In the genomic region with DNA sequence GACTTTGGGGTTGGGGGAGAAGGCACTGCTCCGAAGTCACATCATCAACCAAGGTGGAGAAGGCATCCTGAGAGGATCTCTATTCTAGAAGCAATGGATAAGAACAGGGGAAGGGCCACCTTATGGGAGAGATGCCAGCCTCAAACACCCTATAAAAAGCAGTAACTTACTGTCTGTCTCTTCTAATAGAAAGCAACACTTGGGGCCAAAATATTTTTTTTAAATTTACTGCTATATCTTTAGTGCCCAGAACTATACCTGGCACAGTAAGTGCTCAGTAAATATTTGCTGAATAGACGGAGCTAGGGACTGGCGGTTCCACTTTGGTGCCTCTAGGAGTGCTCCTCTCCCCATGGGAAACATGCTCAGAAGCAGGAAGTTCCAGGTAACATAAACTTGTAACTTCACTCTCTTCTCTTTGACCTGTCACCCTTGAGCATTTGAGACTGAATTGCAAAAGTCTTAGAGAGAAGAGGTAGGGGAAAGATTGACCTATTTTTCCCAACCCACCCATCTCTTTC, we compare ENCODE assay signal across 17 cellular contexts. TPM values are rescaled to one million over a fixed set of nuclear protein-coding genes. Genes with fewer than 3 reads are reported as not detected.
A peak's percentile ranks its signal among the peaks of the same experiment; 100 is the strongest.
DNase-seq lines count a peak whose midpoint lies in the region; ATAC-seq and TF ChIP-seq lines count a peak whose summit lies in the region.
"Had no signal": no experiment of that assay in that cellular context is flagged by ENCODE, and none has a peak within 500 bp of the region (broad histone marks: within the 10 kb centered on the region; RNA-seq: fewer than 3 reads in every experiment).

No MANE protein-coding gene starts in this region.

- H3K4me3 Mint-ChIP-seq in natural killer cell = no peak overlapping the region
- H3K4me3 Mint-ChIP-seq in activated T-helper 1 cell treated with anti-CD3 and anti-CD28 coated beads, Interleukin-12 subunit alpha, Interleukin-12 subunit beta, Interleukin-2, Interleukin-4 antibody, amounts not matched to agents 30 ng/mL and 10 ng/mL and 1 ng/mL, durations not matched to agents 14 hours and 24 hours and 36 hours = no peak overlapping the region
- H3K4me3 Mint-ChIP-seq: activated naive CD4-positive, alpha-beta T cell treated with anti-CD3 and anti-CD28 coated beads, Interleukin-2, amount 50 U/mL, for 24 hours; memory B cell; T-helper 1 cell treated with Interleukin-12 subunit alpha and Interleukin-12 subunit beta and Interleukin-4 antibody, amounts not matched to agents 30 μg/mL and 1 μg/mL, for 36 hours had no signal

- peak; percentile 17 for DNase-seq in HuH-7 (ENCODE audit: low spot score)
- DNase-seq in SK-MEL-5 (ENCODE audit: low read depth, low spot score) = peak; percentile 29
- no peak for DNase-seq in left lobe of liver (ENCODE audit: low spot score)
- no peak for DNase-seq in A673 (ENCODE audit: low spot score)
- no peak for DNase-seq in ureter (ENCODE audit: low spot score)
- no peak for DNase-seq in natural killer cell
- no peak for DNase-seq in activated T-helper 1 cell treated with anti-CD3 and anti-CD28 coated beads, Interleukin-12 subunit alpha, Interleukin-12 subunit beta, Interleukin-2, Interleukin-4 antibody, amounts not matched to agents 30 ng/mL and 10 ng/mL and 1 ng/mL, durations not matched to agents 14 hours and 24 hours and 36 hours (ENCODE audit: low spot score)
- DNase-seq: AML-193; effector CD4-positive, alpha-beta T cell; stimulated activated CD4-positive, alpha-beta T cell treated with anti-CD3 and anti-CD28 coated beads, Interleukin-4, amount 100 ng/mL, for 4 hours; trophoblast cell had no signal

- H3K27ac Mint-ChIP-seq in natural killer cell = no peak overlapping the region
- H3K27ac Mint-ChIP-seq in activated T-helper 1 cell treated with anti-CD3 and anti-CD28 coated beads, Interleukin-12 subunit alpha, Interleukin-12 subunit beta, Interleukin-2, Interleukin-4 antibody, amounts not matched to agents 30 ng/mL and 10 ng/mL and 1 ng/mL, durations not matched to agents 14 hours and 24 hours and 36 hours = no peak overlapping the region
- H3K27ac Mint-ChIP-seq: activated naive CD4-positive, alpha-beta T cell treated with anti-CD3 and anti-CD28 coated beads, Interleukin-2, amount 50 U/mL, for 24 hours; memory B cell; T-helper 1 cell treated with Interleukin-12 subunit alpha and Interleukin-12 subunit beta and Interleukin-4 antibody, amounts not matched to agents 30 μg/mL and 1 μg/mL, for 36 hours had no signal

- H3K9me3 Mint-ChIP-seq in natural killer cell = no peaks in the 10 kb centered on the region
- no peaks in the 10 kb centered on the region for H3K9me3 Mint-ChIP-seq in activated T-helper 1 cell treated with anti-CD3 and anti-CD28 coated beads, Interleukin-12 subunit alpha, Interleukin-12 subunit beta, Interleukin-2, Interleukin-4 antibody, amounts not matched to agents 30 ng/mL and 10 ng/mL and 1 ng/mL, durations not matched to agents 14 hours and 24 hours and 36 hours
- H3K9me3 Mint-ChIP-seq: activated naive CD4-positive, alpha-beta T cell treated with anti-CD3 and anti-CD28 coated beads, Interleukin-2, amount 50 U/mL, for 24 hours; memory B cell; T-helper 1 cell treated with Interleukin-12 subunit alpha and Interleukin-12 subunit beta and Interleukin-4 antibody, amounts not matched to agents 30 μg/mL and 1 μg/mL, for 36 hours had no signal

- no peaks in the 10 kb centered on the region for H3K36me3 Mint-ChIP-seq in natural killer cell
- peaks cover 3% of the 10 kb centered on the region for H3K36me3 Mint-ChIP-seq in activated T-helper 1 cell treated with anti-CD3 and anti-CD28 coated beads, Interleukin-12 subunit alpha, Interleukin-12 subunit beta, Interleukin-2, Interleukin-4 antibody, amounts not matched to agents 30 ng/mL and 10 ng/mL and 1 ng/mL, durations not matched to agents 14 hours and 24 hours and 36 hours (ENCODE audit: low read depth)

- in situ Hi-C loops in SK-MEL-5 (cut with HindIII; ENCODE audit: low pct_unique_long_range_greater_than_20kb, low sequenced_read_pairs) = no loop called here

- H3K36me3 ChIP-seq in A673 (ENCODE audit: insufficient read depth, low read length, poor library complexity, severe bottlenecking) = no peaks in the 10 kb centered on the region
- H3K36me3 ChIP-seq: cardiac muscle cell had no signal

- H3K27me3 ChIP-seq in A673 (replicated peaks; ENCODE audit: insufficient read depth, low read depth, low read length, poor library complexity) = peaks cover 23% of the 10 kb centered on the region
- H3K27me3 ChIP-seq: cardiac muscle cell had no signal

- no peaks in the 10 kb centered on the region for H3K4me1 ChIP-seq in A673 (ENCODE audit: insufficient read depth, low read length, poor library complexity, severe bottlenecking)

- intact Hi-C loops in A673 (cut with micrococcal nuclease; ENCODE audit: unreplicated experiment) (loop anchor here (5.0 kb wide), 1 partner anchor 230 kb away; no protein-coding TSS in a partner anchor), natural killer cell (cut with micrococcal nuclease) (no loop called here)
- intact Hi-C loops in activated T-helper 1 cell treated with anti-CD3 and anti-CD28 coated beads, Interleukin-12 subunit alpha, Interleukin-12 subunit beta, Interleukin-2, Interleukin-4 antibody, amounts not matched to agents 30 ng/mL and 10 ng/mL and 1 ng/mL, durations not matched to agents 14 hours and 24 hours and 36 hours (cut with micrococcal nuclease) = no loop called here

- TF ChIP-seq CTCF in C4-2B (conservative IDR thresholded peaks at IDR 0.05) = peak; percentile 58
- TF ChIP-seq CTCF in A673 (conservative IDR thresholded peaks at IDR 0.05; ENCODE audit: low read depth, low read length) = no peak; the same call in 1 of the 2 replicates
- no peak for TF ChIP-seq CTCF in natural killer cell (IDR thresholded peaks at IDR 0.05)

- no peak overlapping the region for H3K4me3 ChIP-seq in A673 (ENCODE audit: low read depth, low read length, poor library complexity, severe bottlenecking)
- H3K4me3 ChIP-seq: cardiac muscle cell had no signal

- no TSS peak for BruUV-seq in A673 (replicated peaks; lab: Mats Ljungman, UMichigan)

- POLR2A ChIA-PET in A673 (lab: Charles Lee; ENCODE audit: low non-redundant PET) = no interaction called here

- H3K27ac ChIP-seq in C4-2B (no peak overlapping the region), A673 (ENCODE audit: low read depth, low read length, poor library complexity, severe bottlenecking) (no peak overlapping the region)
- H3K27ac ChIP-seq: cardiac muscle cell had no signal

- peak; percentile 49 for ATAC-seq in left lobe of liver
- no peak for ATAC-seq in natural killer cell

- CTCF ChIA-PET in A673 (lab: Charles Lee) = no interaction called here

- no peaks in the 10 kb centered on the region for H3K4me1 Mint-ChIP-seq in natural killer cell
- no peaks in the 10 kb centered on the region for H3K4me1 Mint-ChIP-seq in activated T-helper 1 cell treated with anti-CD3 and anti-CD28 coated beads, Interleukin-12 subunit alpha, Interleukin-12 subunit beta, Interleukin-2, Interleukin-4 antibody, amounts not matched to agents 30 ng/mL and 10 ng/mL and 1 ng/mL, durations not matched to agents 14 hours and 24 hours and 36 hours (ENCODE audit: low read depth)
- H3K4me1 Mint-ChIP-seq: activated naive CD4-positive, alpha-beta T cell treated with anti-CD3 and anti-CD28 coated beads, Interleukin-2, amount 50 U/mL, for 24 hours; memory B cell had no signal

- peaks cover 31 to 39% of the 10 kb centered on the region in 2 donors for H3K27me3 Mint-ChIP-seq in natural killer cell (ENCODE audit: low read depth in 2 of 2)
- peaks cover 16% of the 10 kb centered on the region for H3K27me3 Mint-ChIP-seq in activated T-helper 1 cell treated with anti-CD3 and anti-CD28 coated beads, Interleukin-12 subunit alpha, Interleukin-12 subunit beta, Interleukin-2, Interleukin-4 antibody, amounts not matched to agents 30 ng/mL and 10 ng/mL and 1 ng/mL, durations not matched to agents 14 hours and 24 hours and 36 hours (ENCODE audit: insufficient read depth)
- H3K27me3 Mint-ChIP-seq: activated naive CD4-positive, alpha-beta T cell treated with anti-CD3 and anti-CD28 coated beads, Interleukin-2, amount 50 U/mL, for 24 hours had no signal

- H3K9me3 ChIP-seq in A673 (ENCODE audit: low read depth, low read length, poor library complexity, severe bottlenecking) = no peaks in the 10 kb centered on the region

RNA-seq across cellular contexts. Expression of a gene that starts 0.8 kb away (rescaled TPM):
- total RNA-seq in SK-MEL-5 (2014; rRNA removed; shearing (Covaris generic)) = not detected in 2 replicates
- not detected in 2 replicates for polyA plus RNA-seq in SK-MEL-5 (2015; cell fraction: cytosol; rRNA removed)
- polyA plus RNA-seq in SK-MEL-5 (2015; cell fraction: nucleus; rRNA removed) = 0.31 TPM in 1 of 2 replicates, not detected in the other
- total RNA-seq in left lobe of liver = not detected
- not detected in 2 replicates for total RNA-seq in A673 (2021)
- total RNA-seq in ureter = not detected
- total RNA-seq in natural killer cell = not detected
- total RNA-seq in activated T-helper 1 cell treated with anti-CD3 and anti-CD28 coated beads, Interleukin-12 subunit alpha, Interleukin-12 subunit beta, Interleukin-2, Interleukin-4 antibody, amounts not matched to agents 30 ng/mL and 10 ng/mL and 1 ng/mL, durations not matched to agents 14 hours and 24 hours and 36 hours = not detected in 2 replicates
- total RNA-seq: cardiac muscle cell had no signal
- polyA plus RNA-seq: cardiac muscle cell, neural cell had no signal

RNA-seq across cellular contexts. Expression of a gene that starts 17.5 kb away (rescaled TPM):
- total RNA-seq in SK-MEL-5 (2014; rRNA removed; shearing (Covaris generic)) = 186 and 206 TPM in 2 replicates
- 177 and 202 TPM in 2 replicates for polyA plus RNA-seq in SK-MEL-5 (2015; cell fraction: cytosol; rRNA removed)
- 86.7 and 93.1 TPM in 2 replicates for polyA plus RNA-seq in SK-MEL-5 (2015; cell fraction: nucleus; rRNA removed)
- 11.0 TPM for total RNA-seq in left lobe of liver
- 90.4 and 103 TPM in 2 replicates for total RNA-seq in A673 (2021)
- total RNA-seq in ureter = 41.8 TPM
- total RNA-seq in natural killer cell = 10 to 100 TPM; 39.4 to 43.0 (median 40.5) TPM
- 130 and 131 TPM in 2 replicates for total RNA-seq in activated T-helper 1 cell treated with anti-CD3 and anti-CD28 coated beads, Interleukin-12 subunit alpha, Interleukin-12 subunit beta, Interleukin-2, Interleukin-4 antibody, amounts not matched to agents 30 ng/mL and 10 ng/mL and 1 ng/mL, durations not matched to agents 14 hours and 24 hours and 36 hours

Comparison
In these comparisons a context has a peak if more than half of its experiments do, and no peak if none do; other contexts are left out.
1. DNase-seq: peak in HuH-7 (single experiment) and SK-MEL-5 (single experiment); none in left lobe of liver (single experiment), A673 (single experiment), ureter (single experiment), natural killer cell (single experiment) and activated T-helper 1 cell treated with anti-CD3 and anti-CD28 coated beads, Interleukin-12 subunit alpha, Interleukin-12 subunit beta, Interleukin-2, Interleukin-4 antibody, amounts not matched to agents 30 ng/mL and 10 ng/mL and 1 ng/mL, durations not matched to agents 14 hours and 24 hours and 36 hours (single experiment).